15 cellular contexts compared by ENCODE assay signal in the genomic region with DNA sequence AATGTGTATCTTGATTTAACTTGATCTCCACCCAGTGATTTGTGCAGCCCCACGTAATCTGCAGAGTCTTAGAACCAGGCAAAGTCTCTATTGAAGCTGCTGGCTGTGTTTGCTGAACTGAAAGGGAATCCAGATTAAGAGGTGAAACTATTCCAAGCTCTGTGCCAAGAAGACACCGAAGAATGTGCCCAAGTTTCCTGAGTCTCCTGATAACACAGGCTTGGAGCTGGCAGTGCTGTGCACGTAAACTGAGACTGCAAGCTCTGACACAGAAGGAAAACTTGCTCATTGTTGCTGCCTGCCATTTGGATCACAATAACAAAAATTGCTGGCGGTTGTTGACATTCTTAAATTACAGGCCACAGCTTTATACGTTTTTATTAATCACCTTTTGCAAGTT.
DNase-seq lines count a peak whose midpoint lies in the region; ATAC-seq, FAIRE-seq and TF ChIP-seq lines count a peak whose summit lies in the region.
"Had no signal": no experiment of that assay in that cellular context is flagged by ENCODE, and none has a peak within 500 bp of the region (broad histone marks: within the 10 kb centered on the region; RNA-seq: fewer than 3 reads in every experiment).

No MANE protein-coding gene starts in this region.

- H3K4me3 ChIP-seq in right atrium auricular region (no peak overlapping the region), coronary artery (peak overlapping the region; percentile 17), upper lobe of right lung (no peak overlapping the region)
- H3K4me3 ChIP-seq: psoas muscle had no signal

- peak; percentile 43 for ATAC-seq in Right ventricle myocardium superior (ENCODE audit: poor library complexity)
- peak; percentile 74 for ATAC-seq in upper lobe of right lung
- no peak for ATAC-seq in HG03457 (IDR thresholded peaks at IDR 0.05; ENCODE audit: unreplicated experiment)
- ATAC-seq: T-cell had no signal

- H3K27me3 ChIP-seq in right atrium auricular region: no peaks in the 10 kb centered on the region
- no peaks in the 10 kb centered on the region for H3K27me3 ChIP-seq in upper lobe of right lung

- H3K9me3 ChIP-seq in right atrium auricular region (peaks cover 0 to 11% of the 10 kb centered on the region in 2 donors), upper lobe of right lung (no peaks in the 10 kb centered on the region)

- no peaks in the 10 kb centered on the region for H3K36me3 ChIP-seq in right atrium auricular region
- no peaks in the 10 kb centered on the region for H3K36me3 ChIP-seq in upper lobe of right lung

- H3K4me1 ChIP-seq in right atrium auricular region: no peaks in the 10 kb centered on the region
- no peaks in the 10 kb centered on the region for H3K4me1 ChIP-seq in upper lobe of right lung
- H3K4me1 ChIP-seq: psoas muscle had no signal

- no peak for DNase-seq in Right ventricle myocardium superior
- no peak for DNase-seq in right atrium auricular region (ENCODE audit: low spot score)
- DNase-seq in coronary artery (ENCODE audit: low spot score): no peak
- peak; percentile 21 for DNase-seq in mucosa of gallbladder (ENCODE audit: low spot score)
- DNase-seq in upper lobe of right lung: no peak
- DNase-seq in RCC 7860 (ENCODE audit: low spot score): no peak
- no peak for DNase-seq in NCI-H1436 (lab: John Stamatoyannopoulos, UW)
- DNase-seq: activated B cell treated with CpG ODN at 0.5 μM for 24 hours, GDM1, NCI-H1092, NCI-H446 treated with DMSO at 0.1 percent for 48 hours, psoas muscle, T-cell had no signal

- FAIRE-seq in RCC 7860 (lab: Jason Lieb, UNC): no peak
- FAIRE-seq: islet of Langerhans had no signal

- TF ChIP-seq CTCF in right atrium auricular region (IDR thresholded peaks at IDR 0.05): no peak
- no peak for TF ChIP-seq CTCF in coronary artery (IDR thresholded peaks at IDR 0.05)
- no peak for TF ChIP-seq CTCF in upper lobe of right lung (IDR thresholded peaks at IDR 0.05)

- intact Hi-C loops in Right ventricle myocardium superior (cut with DNase I): no loop called here
- intact Hi-C loops in upper lobe of right lung (cut with DNase I): no loop called here

- H3K27ac ChIP-seq in right atrium auricular region (no peak overlapping the region), coronary artery (peak overlapping the region in 1 of 2 donors; percentile 65), upper lobe of right lung (no peak overlapping the region)
